In genomic region chr15:85129881-85130280, GRCh38 we compare ENCODE assay signal across 16 cellular contexts.
DNase-seq lines count a peak whose midpoint lies in the region; TF ChIP-seq lines count a peak whose summit lies in the region.
"Had no signal": no experiment of that assay in that cellular context is flagged by ENCODE, and none has a peak within 500 bp of the region (broad histone marks: within the 10 kb centered on the region; RNA-seq: fewer than 3 reads in every experiment).

No MANE protein-coding gene starts in this region.

- WGBS in SK-N-SH (ENCODE audit: low lambda C conversion rate) = 77% methylated on average over 3 of the region's 3 CpGs

- 0 out of 2 replicates have a peak, but pooled peaks cover 6% of the 10 kb centered on the region for H3K9me3 ChIP-seq in SK-N-SH
- H3K9me3 ChIP-seq: SJCRH30 had no signal

- no peaks in the 10 kb centered on the region for H4K20me1 ChIP-seq in SK-N-SH (ENCODE audit: insufficient read depth)

- H3K9me2 ChIP-seq in SK-N-SH = 0 out of 2 replicates have a peak, but pooled peaks cover 3% of the 10 kb centered on the region

- POLR2A ChIA-PET in SK-N-SH (lab: Yijun Ruan, JAX) = no interaction called here

- H3K27me3 ChIP-seq in SK-N-SH (ENCODE audit: insufficient read depth) = no peaks in the 10 kb centered on the region
- H3K27me3 ChIP-seq: SJCRH30 had no signal

- no peak overlapping the region for H3K4me2 ChIP-seq in SK-N-SH
- H3K4me2 ChIP-seq: PC-9 had no signal

- no peak overlapping the region for H3K9ac ChIP-seq in SK-N-SH

- TF ChIP-seq RAD21 in SK-N-SH (IDR thresholded peaks at IDR 0.05; ENCODE audit: low read length) = no peak

- DNase-seq in DMS 273 (lab: John Stamatoyannopoulos, UW; ENCODE audit: unreplicated experiment) = peak; percentile 51
- peak; percentile 28 for DNase-seq in Jurkat, Clone E6-1 (ENCODE audit: low read depth, low spot score)
- peak; percentile 80 for DNase-seq in NCI-H82 treated with DMSO at 0.1 percent for 48 hours (lab: John Stamatoyannopoulos, UW; ENCODE audit: unreplicated experiment)
- peak; percentile 29 to 87 for DNase-seq in lung microvascular endothelial cell (ENCODE audit: low read depth in 2 of 2)
- no peak for DNase-seq in SK-N-SH
- no peak for DNase-seq in head of caudate nucleus
- DNase-seq in middle frontal gyrus (ENCODE audit: extremely low spot score, low spot score) = no peak
- DNase-seq: Calu3, NCI-H1105 treated with DMSO at 0.1 percent for 48 hours, NCI-H146, NCI-H1930, NCI-H2107, NCI-H446 treated with DMSO at 0.1 percent for 48 hours, PC-9, SJCRH30 had no signal

- intact Hi-C loops in head of caudate nucleus (cut with DNase I) = loop anchor here (10.0 kb wide), 1 partner anchor 145 kb away; the partner anchor contains the start of gene PDE8A

- no peak overlapping the region for H2AFZ ChIP-seq in SK-N-SH (ENCODE audit: low read depth)
- H2AFZ ChIP-seq: PC-9 had no signal

- H3K27ac ChIP-seq in SK-N-SH (ENCODE audit: low read depth in 2 of 2, low read length in 1 of 2) = no peak overlapping the region
- H3K27ac ChIP-seq: PC-9, SJCRH30 had no signal

- H3F3A ChIP-seq in SK-N-SH (replicated peaks; ENCODE audit: insufficient read depth) = no peaks in the 10 kb centered on the region

- CTCF ChIA-PET in SK-N-SH (lab: Yijun Ruan, JAX) = no interaction called here

- no peaks in the 10 kb centered on the region for H3K79me2 ChIP-seq in SK-N-SH (ENCODE audit: insufficient read depth)

- no peak for TF ChIP-seq CTCF in SK-N-SH (IDR thresholded peaks at IDR 0.05)

- H3K4me3 ChIP-seq in Jurkat, Clone E6-1 (ENCODE audit: low read length) = no peak overlapping the region
- no peak overlapping the region for H3K4me3 ChIP-seq in SK-N-SH (ENCODE audit: low read depth in 2 of 2, low read length in 1 of 2)
- H3K4me3 ChIP-seq: K562, PC-9, SJCRH30 had no signal

- no peak for TF ChIP-seq EP300 in SK-N-SH (IDR thresholded peaks at IDR 0.05; ENCODE audit: borderline replicate concordance in 1 of 2, low read depth in 1 of 2, low read length in 1 of 2)

- H3K36me3 ChIP-seq in SK-N-SH (replicated peaks in 1 of 2; ENCODE audit: control insufficient read depth in 1 of 2, insufficient read depth in 2 of 2, low read length in 1 of 2) = peaks cover 8 to 59% of the 10 kb centered on the region in 2 experiments

- H3K4me1 ChIP-seq in SK-N-SH (ENCODE audit: control insufficient read depth in 1 of 2, insufficient read depth in 2 of 2, low read depth in 1 of 2, low read length in 1 of 2) = no peaks in the 10 kb centered on the region
- H3K4me1 ChIP-seq: SJCRH30 had no signal

TF ChIP-seq in SK-N-SH, 30 proteins besides CTCF, POLR2A, EP300 and RAD21:
- TF ChIP-seq TCF12 (IDR thresholded peaks at IDR 0.05) (no peak), SMC3 (IDR thresholded peaks at IDR 0.05; ENCODE audit: low read depth, low read length) (no peak), GABPA (IDR thresholded peaks at IDR 0.05; ENCODE audit: low read depth) (no peak), REST (IDR thresholded peaks at IDR 0.05; ENCODE audit: low read depth, low read length) (no peak), MEF2A (IDR thresholded peaks at IDR 0.05; ENCODE audit: borderline replicate concordance, low read depth) (no peak), FOXM1 (IDR thresholded peaks at IDR 0.05; ENCODE audit: low read depth) (no peak), GATA2 (CRISPR knock-in tag; IDR thresholded peaks at IDR 0.05) (no peak), SIN3A (IDR thresholded peaks at IDR 0.05; ENCODE audit: borderline replicate concordance, low read depth, low read length) (no peak), TAF1 (IDR thresholded peaks at IDR 0.05; ENCODE audit: borderline replicate concordance, low read depth, low read length) (no peak), ELF1 (IDR thresholded peaks at IDR 0.05) (no peak), YY1 (IDR thresholded peaks at IDR 0.05; ENCODE audit: low read depth) (no peak), CHD2 (IDR thresholded peaks at IDR 0.05; ENCODE audit: low read length, partially characterized antibody) (no peak), NFIC (IDR thresholded peaks at IDR 0.05; ENCODE audit: borderline replicate concordance) (no peak), NRF1 (IDR thresholded peaks at IDR 0.05; ENCODE audit: low read depth, low read length) (no peak), FOXJ3 (CRISPR knock-in tag; IDR thresholded peaks at IDR 0.05) (no peak), MXI1 (IDR thresholded peaks at IDR 0.05; ENCODE audit: low read depth, low read length) (no peak), FOSL2 (IDR thresholded peaks at IDR 0.05; ENCODE audit: borderline replicate concordance, low read depth) (no peak)
- TF ChIP-seq, protein P1, sequence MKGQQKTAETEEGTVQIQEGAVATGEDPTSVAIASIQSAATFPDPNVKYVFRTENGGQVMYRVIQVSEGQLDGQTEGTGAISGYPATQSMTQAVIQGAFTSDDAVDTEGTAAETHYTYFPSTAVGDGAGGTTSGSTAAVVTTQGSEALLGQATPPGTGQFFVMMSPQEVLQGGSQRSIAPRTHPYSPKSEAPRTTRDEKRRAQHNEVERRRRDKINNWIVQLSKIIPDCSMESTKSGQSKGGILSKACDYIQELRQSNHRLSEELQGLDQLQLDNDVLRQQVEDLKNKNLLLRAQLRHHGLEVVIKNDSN (IDR thresholded peaks at IDR 0.05; ENCODE audit: borderline replicate concordance, low read depth) = no peak
- TF ChIP-seq, protein P2, sequence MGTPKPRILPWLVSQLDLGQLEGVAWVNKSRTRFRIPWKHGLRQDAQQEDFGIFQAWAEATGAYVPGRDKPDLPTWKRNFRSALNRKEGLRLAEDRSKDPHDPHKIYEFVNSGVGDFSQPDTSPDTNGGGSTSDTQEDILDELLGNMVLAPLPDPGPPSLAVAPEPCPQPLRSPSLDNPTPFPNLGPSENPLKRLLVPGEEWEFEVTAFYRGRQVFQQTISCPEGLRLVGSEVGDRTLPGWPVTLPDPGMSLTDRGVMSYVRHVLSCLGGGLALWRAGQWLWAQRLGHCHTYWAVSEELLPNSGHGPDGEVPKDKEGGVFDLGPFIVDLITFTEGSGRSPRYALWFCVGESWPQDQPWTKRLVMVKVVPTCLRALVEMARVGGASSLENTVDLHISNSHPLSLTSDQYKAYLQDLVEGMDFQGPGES (IDR thresholded peaks at IDR 0.05; ENCODE audit: low read depth, low read length) = no peak

Comparison
In these comparisons a context has a peak if more than half of its experiments do, and no peak if none do; other contexts are left out.
1. DNase-seq: peak in DMS 273 (single experiment), Jurkat, Clone E6-1 (single experiment), NCI-H82 treated with DMSO at 0.1 percent for 48 hours (single experiment) and lung microvascular endothelial cell (2 of 2); none in SK-N-SH (single experiment), head of caudate nucleus (0 of 42) and middle frontal gyrus (single experiment).